In the genomic region with DNA sequence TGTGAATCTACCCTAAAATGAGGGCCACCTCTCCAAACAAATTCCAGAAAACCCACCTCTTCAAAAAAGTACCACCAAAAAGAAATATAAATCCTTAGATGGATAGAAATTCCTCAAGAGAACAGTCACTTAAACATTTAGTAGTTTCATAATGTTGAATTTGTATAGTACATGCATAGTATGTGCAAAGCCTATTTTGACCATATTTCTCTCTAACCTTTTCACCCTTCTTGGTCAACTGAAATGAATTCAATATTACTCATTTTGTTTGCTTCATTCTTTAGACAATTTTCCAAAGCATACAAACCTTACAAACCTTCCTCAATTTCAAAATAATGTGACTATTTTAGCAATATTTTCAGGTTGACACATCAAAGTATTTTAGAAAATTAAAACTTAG, we compare ENCODE assay signal across 32 cellular contexts. TPM values are rescaled to one million over a fixed set of nuclear protein-coding genes. Genes with fewer than 3 reads are reported as not detected.
"Had no signal": no experiment of that assay in that cellular context is flagged by ENCODE, and none has a peak within 500 bp of the region (broad histone marks: within the 10 kb centered on the region; RNA-seq: fewer than 3 reads in every experiment).

No MANE protein-coding gene starts in this region.

- H3K4me1 ChIP-seq: esophagus squamous epithelium, foreskin keratinocyte, gastroesophageal sphincter, heart left ventricle, left lung, neural progenitor cell, prostate gland, right atrium auricular region, spleen, testis, tibial artery had no signal

- DNase-seq: dermis blood vessel endothelial cell; effector memory CD8-positive, alpha-beta T cell; erythroblast; esophagus squamous epithelium; foreskin keratinocyte; heart left ventricle; left cardiac atrium; left lung; mesendoderm; midbrain; naive thymus-derived CD4-positive, alpha-beta T cell; spleen; stimulated activated CD4-positive, alpha-beta T cell treated with anti-CD3 and anti-CD28 coated beads, Interleukin-4, amount 100 ng/mL, for 4 hours; stimulated activated naive CD8-positive, alpha-beta T cell treated with anti-CD3 and anti-CD28 coated beads, Interleukin-15, Interleukin-2, amounts not matched to agents 100 U/mL and 50 U/mL, for 24 hours; substantia nigra; testis; tibial artery had no signal

- H3K27me3 ChIP-seq: esophagus squamous epithelium, foreskin keratinocyte, gastroesophageal sphincter, hepatocyte, left lung, neural progenitor cell, right atrium auricular region, spleen, testis, tibial artery had no signal

- H2AFZ ChIP-seq: hepatocyte, neural progenitor cell had no signal

- H3K4me3 ChIP-seq: coronary artery, esophagus squamous epithelium, gastroesophageal sphincter, heart left ventricle, hepatocyte, left lung, neural progenitor cell, prostate gland, right atrium auricular region, spleen, testis, tibial artery had no signal

- ATAC-seq: effector memory CD8-positive, alpha-beta T cell; foreskin keratinocyte; gastroesophageal sphincter; heart left ventricle; left cardiac atrium; left lung; naive thymus-derived CD4-positive, alpha-beta T cell; sciatic nerve; stimulated activated memory B cell treated with anti-CD40 and anti-IgM and Interleukin-4, amounts not matched to agents 10 μg/mL and 1 μg/mL and 100 μg/mL, for 72 hours; stimulated activated naive CD8-positive, alpha-beta T cell treated with anti-CD3 and anti-CD28 coated beads, Interleukin-15, Interleukin-2, amounts not matched to agents 100 U/mL and 50 U/mL, for 24 hours had no signal

- H3K4me2 ChIP-seq: hepatocyte, neural progenitor cell had no signal

- H3K9ac ChIP-seq: neural progenitor cell had no signal

- H3K9me3 ChIP-seq: esophagus squamous epithelium, gastroesophageal sphincter, heart left ventricle, left lung, prostate gland, right atrium auricular region, spleen, testis, tibial artery had no signal

- H3K36me3 ChIP-seq: esophagus squamous epithelium, gastroesophageal sphincter, heart left ventricle, left lung, neural progenitor cell, prostate gland, right atrium auricular region, spleen, tibial artery had no signal

- H3K79me2 ChIP-seq: hepatocyte had no signal

- H3K27ac ChIP-seq: coronary artery, esophagus squamous epithelium, foreskin keratinocyte, gastroesophageal sphincter, heart left ventricle, hepatocyte, left lung, neural progenitor cell, prostate gland, right atrium auricular region, spleen, testis, tibial artery had no signal

RNA-seq across cellular contexts. Expression of a gene that starts 4.1 kb away (rescaled TPM):
- total RNA-seq: dermis blood vessel endothelial cell, esophagus squamous epithelium, foreskin keratinocyte, heart left ventricle, hepatocyte, kidney epithelial cell, left lung, lung microvascular endothelial cell, osteocyte, right atrium auricular region, skeletal muscle tissue, urinary bladder had no signal
- polyA plus RNA-seq: foreskin keratinocyte, hepatocyte, urinary bladder had no signal

RNA-seq across cellular contexts. Expression of a gene that starts 34.1 kb away (rescaled TPM):
- total RNA-seq: dermis blood vessel endothelial cell; esophagus squamous epithelium; foreskin keratinocyte; heart left ventricle; hepatocyte; kidney epithelial cell; left cardiac atrium; left lung; lower leg skin; lung microvascular endothelial cell; mucosa of gallbladder; naive thymus-derived CD4-positive, alpha-beta T cell; osteocyte; right atrium auricular region; sciatic nerve; skeletal muscle tissue; spleen; urinary bladder had no signal
- polyA plus RNA-seq: foreskin keratinocyte, heart left ventricle, hepatocyte, spleen, urinary bladder had no signal

RNA-seq across cellular contexts. Expression of a gene that starts 46.8 kb away (rescaled TPM):
- total RNA-seq: dermis blood vessel endothelial cell, esophagus squamous epithelium, foreskin keratinocyte, gastroesophageal sphincter, heart left ventricle, hepatocyte, kidney epithelial cell, left cardiac atrium, left lung, lower leg skin, lung microvascular endothelial cell, mucosa of gallbladder, osteocyte, right atrium auricular region, sciatic nerve, skeletal muscle tissue, spleen, urinary bladder had no signal
- polyA plus RNA-seq: foreskin keratinocyte; heart left ventricle; hepatocyte; naive thymus-derived CD4-positive, alpha-beta T cell; urinary bladder had no signal
